11 cellular contexts compared by ENCODE assay signal in the genomic region with DNA sequence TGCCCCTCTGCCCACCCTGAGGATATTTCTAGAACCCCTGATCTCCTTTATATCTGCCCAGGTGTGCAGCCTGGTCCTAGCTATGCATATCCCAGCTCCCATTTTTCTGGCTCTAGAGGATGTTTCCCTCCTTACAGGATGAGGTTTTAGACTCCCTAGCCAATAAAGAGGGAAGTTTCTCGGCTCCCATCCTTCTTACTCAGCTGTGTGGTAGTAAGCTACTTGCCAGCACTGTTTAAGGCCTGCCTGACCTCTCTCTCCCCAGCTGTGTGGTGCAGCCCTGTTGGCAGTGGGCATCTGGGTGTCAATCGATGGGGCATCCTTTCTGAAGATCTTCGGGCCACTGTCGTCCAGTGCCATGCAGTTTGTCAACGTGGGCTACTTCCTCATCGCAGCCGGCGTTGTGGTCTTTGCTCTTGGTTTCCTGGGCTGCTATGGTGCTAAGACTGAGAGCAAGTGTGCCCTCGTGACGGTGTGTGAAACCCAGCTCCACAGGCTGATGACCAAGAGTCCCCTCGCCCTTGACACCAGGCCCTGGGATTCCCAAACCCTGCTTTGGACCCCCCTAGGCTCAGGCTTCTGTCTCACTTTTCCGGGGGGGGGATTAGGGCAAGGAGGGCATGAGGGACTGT. TPM values are rescaled to one million over a fixed set of nuclear protein-coding genes. Genes with fewer than 3 reads are reported as not detected.
A peak's percentile ranks its signal among the peaks of the same experiment; 100 is the strongest.
DNase-seq lines count a peak whose midpoint lies in the region; ATAC-seq and TF ChIP-seq lines count a peak whose summit lies in the region.
"Had no signal": no experiment of that assay in that cellular context is flagged by ENCODE, and none has a peak within 500 bp of the region (broad histone marks: within the 10 kb centered on the region; RNA-seq: fewer than 3 reads in every experiment).

No MANE protein-coding gene starts in this region.

- H3K9me3 ChIP-seq in heart right ventricle (no peaks in the 10 kb centered on the region), mesodermal cell (ENCODE audit: control insufficient read depth, low read length) (no peaks in the 10 kb centered on the region), vagina (no peaks in the 10 kb centered on the region), testis (no peaks in the 10 kb centered on the region), ovary (no peaks in the 10 kb centered on the region)

- H3K4me3 ChIP-seq in heart right ventricle (no peak overlapping the region), mesodermal cell (ENCODE audit: extremely low read depth, insufficient read depth, low read length, poor library complexity, severe bottlenecking) (no peak overlapping the region), vagina (no peak overlapping the region), testis (no peak overlapping the region), ovary (no peak overlapping the region)

- H3K27me3 ChIP-seq in heart right ventricle: no peaks in the 10 kb centered on the region
- H3K27me3 ChIP-seq in vagina: no peaks in the 10 kb centered on the region
- H3K27me3 ChIP-seq in testis: no peaks in the 10 kb centered on the region
- H3K27me3 ChIP-seq in ovary: no peaks in the 10 kb centered on the region

- H3K27ac ChIP-seq in heart right ventricle (peak overlapping the region in 9 of 10 donors; percentile 17 to 90 (median 80)), mesodermal cell (ENCODE audit: low read depth, low read length, severe bottlenecking) (peak overlapping the region; percentile 89), vagina (peak overlapping the region; percentile 78), testis (no peak overlapping the region), ovary (peak overlapping the region in 1 of 2 donors; percentile 48)

- intact Hi-C loops in heart right ventricle (cut with DNase I) (loop anchor here in 5 of 10 donors (2.0 to 10.0 kb wide), 3 partner anchors 38 to 299 kb away; no protein-coding TSS in a partner anchor), Right ventricle myocardium superior (cut with DNase I) (no loop called here), vagina (cut with DNase I) (no loop called here), testis (cut with DNase I; ENCODE audit: low total_unique reads) (no loop called here), ovary (cut with DNase I) (loop anchor here in 2 of 4 donors (5.0 to 10.0 kb wide), 2 partner anchors 147 to 299 kb away; no protein-coding TSS in a partner anchor)

- 86 to 91% methylated on average over 12 of the region's 12 CpGs for WGBS in heart right ventricle, 2 donors
- 94 to 98% methylated on average over 9 to 10 of the region's 12 CpGs for WGBS in mesodermal cell (ENCODE audit: insufficient coverage in 2 of 2), 2 experiments
- 88 to 91% methylated on average over 5 to 12 of the region's 12 CpGs for WGBS in testis, 2 donors
- WGBS in ovary, 3 donors: 77 to 87% (median 80%) methylated on average over 12 of the region's 12 CpGs

- ATAC-seq in heart right ventricle (no peak), Right ventricle myocardium superior (ENCODE audit: poor library complexity) (no peak)
- no peak for ATAC-seq in activated T-helper 17 cell treated with anti-CD3 and anti-CD28 coated beads, Interleukin-2, amount 50 U/mL, for 72 hours (replicated peaks)

- TF ChIP-seq POLR2A in vagina (IDR thresholded peaks at IDR 0.05) (no peak), testis (IDR thresholded peaks at IDR 0.05) (no peak), ovary (IDR thresholded peaks at IDR 0.05) (no peak)

- H3K27ac Mint-ChIP-seq in activated T-helper 17 cell treated with anti-CD3 and anti-CD28 coated beads, Interleukin-2, amount 50 U/mL, for 72 hours: peak overlapping the region; percentile 97
- H3K27ac Mint-ChIP-seq: dendritic cell treated with granulocyte-macrophage colony-stimulating factor and Interleukin-4, amounts not matched to agents 40 ng/mL and 50 ng/mL, for 4 days had no signal

- no peak overlapping the region for H3K4me3 Mint-ChIP-seq in activated T-helper 17 cell treated with anti-CD3 and anti-CD28 coated beads, Interleukin-2, amount 50 U/mL, for 72 hours
- H3K4me3 Mint-ChIP-seq: dendritic cell treated with granulocyte-macrophage colony-stimulating factor and Interleukin-4, amounts not matched to agents 40 ng/mL and 50 ng/mL, for 4 days had no signal

- no peak for TF ChIP-seq EP300 in ovary (IDR thresholded peaks at IDR 0.05)

- peaks cover 17% of the 10 kb centered on the region for H3K36me3 Mint-ChIP-seq in activated T-helper 17 cell treated with anti-CD3 and anti-CD28 coated beads, Interleukin-2, amount 50 U/mL, for 72 hours (ENCODE audit: low read depth)

- no peaks in the 10 kb centered on the region for H3K9me3 Mint-ChIP-seq in activated T-helper 17 cell treated with anti-CD3 and anti-CD28 coated beads, Interleukin-2, amount 50 U/mL, for 72 hours
- H3K9me3 Mint-ChIP-seq: CD8-positive, alpha-beta memory T cell; dendritic cell treated with granulocyte-macrophage colony-stimulating factor and Interleukin-4, amounts not matched to agents 40 ng/mL and 50 ng/mL, for 4 days had no signal

- peaks cover 11% of the 10 kb centered on the region for H3K4me1 Mint-ChIP-seq in activated T-helper 17 cell treated with anti-CD3 and anti-CD28 coated beads, Interleukin-2, amount 50 U/mL, for 72 hours

- no peaks in the 10 kb centered on the region for H3K27me3 Mint-ChIP-seq in activated T-helper 17 cell treated with anti-CD3 and anti-CD28 coated beads, Interleukin-2, amount 50 U/mL, for 72 hours
- H3K27me3 Mint-ChIP-seq: CD8-positive, alpha-beta memory T cell had no signal

- H3K4me1 ChIP-seq in heart right ventricle (peaks cover 5 to 62% (median 30%) of the 10 kb centered on the region in 9 donors), mesodermal cell (ENCODE audit: control insufficient read depth, insufficient read depth, low read length, poor library complexity, severe bottlenecking) (peaks cover 22% of the 10 kb centered on the region), vagina (peaks cover 69% of the 10 kb centered on the region), testis (peaks cover 15% of the 10 kb centered on the region), ovary (ENCODE audit: insufficient read depth) (peaks cover 3% of the 10 kb centered on the region)

- DNase-seq in heart right ventricle (no peak), Right ventricle myocardium superior (no peak), vagina (ENCODE audit: extremely low spot score in 2 of 2) (no peak), NCI-H524 (lab: John Stamatoyannopoulos, UW) (no peak), testis (no peak), ovary (no peak)
- DNase-seq: CD8-positive, alpha-beta memory T cell had no signal

- H3K36me3 ChIP-seq in heart right ventricle (peaks cover 0 to 19% (median 1%) of the 10 kb centered on the region in 9 donors), mesodermal cell (ENCODE audit: control insufficient read depth, insufficient read depth, low read length) (peaks cover 17% of the 10 kb centered on the region), vagina (no peaks in the 10 kb centered on the region), testis (ENCODE audit: low read depth, missing control alignments) (no peaks in the 10 kb centered on the region), ovary (no peaks in the 10 kb centered on the region)

- no peak for TF ChIP-seq CTCF in heart right ventricle (IDR thresholded peaks at IDR 0.05)
- no peak for TF ChIP-seq CTCF in vagina (IDR thresholded peaks at IDR 0.05)
- TF ChIP-seq CTCF in testis (IDR thresholded peaks at IDR 0.05): no peak
- TF ChIP-seq CTCF in ovary (IDR thresholded peaks at IDR 0.05): no peak

RNA-seq across cellular contexts. Expression of gene P3R3URF, which starts 7.8 kb away (rescaled TPM):
- total RNA-seq in heart right ventricle (not detected), Right ventricle myocardium superior (not detected), vagina (not detected), testis (10 to 100 TPM; 35.0 to 69.1 TPM), ovary (not detected)
- polyA plus RNA-seq in heart right ventricle (not detected), testis (ENCODE audit: insufficient read depth, low read depth, low replicate concordance) (123 TPM), ovary (not detected)
- total RNA-seq in activated T-helper 17 cell treated with anti-CD3 and anti-CD28 coated beads, Interleukin-2, amount 50 U/mL, for 72 hours: not detected
- polyA plus RNA-seq in mesodermal cell (2013, experiment 1 of 2): not detected
- not detected for polyA plus RNA-seq in mesodermal cell (2013, experiment 2 of 2)
- total RNA-seq: CD8-positive, alpha-beta memory T cell; mononuclear cell had no signal
- polyA plus RNA-seq: CD8-positive, alpha-beta memory T cell had no signal

RNA-seq across cellular contexts. Expression of gene TSPAN1, which starts 9.2 kb away (rescaled TPM):
- total RNA-seq in heart right ventricle: 1 to 10 TPM in 9 of 10 donors, under 1 TPM in 1; 0.80 to 2.3 (median 1.7) TPM
- 1 to 10 TPM; 1.3 to 5.3 TPM for polyA plus RNA-seq in heart right ventricle
- 0.75 TPM for total RNA-seq in Right ventricle myocardium superior
- not detected for total RNA-seq in activated T-helper 17 cell treated with anti-CD3 and anti-CD28 coated beads, Interleukin-2, amount 50 U/mL, for 72 hours
- polyA plus RNA-seq in mesodermal cell (2013, experiment 1 of 2): 0.52 TPM
- 0.51 TPM for polyA plus RNA-seq in mesodermal cell (2013, experiment 2 of 2)
- total RNA-seq in vagina: 3.9 TPM
- total RNA-seq in testis: 10 to 100 TPM; 14.6 to 34.7 TPM
- polyA plus RNA-seq in testis (ENCODE audit: insufficient read depth, low read depth, low replicate concordance): 55.0 TPM
- total RNA-seq in ovary: 10 to 100 TPM in 1 of 7 donors, 1 to 10 TPM in 4, under 1 TPM in 2; 0.18 to 26.9 (median 3.1) TPM
- 1 to 10 TPM in 1 of 2 donors, under 1 TPM in 1; 0.65 to 2.8 TPM for polyA plus RNA-seq in ovary
- total RNA-seq: CD8-positive, alpha-beta memory T cell; mononuclear cell had no signal
- polyA plus RNA-seq: CD8-positive, alpha-beta memory T cell had no signal

RNA-seq across cellular contexts. Expression of gene POMGNT1, which starts 14.2 kb away (rescaled TPM):
- 100 to 1,000 TPM; 125 to 164 (median 147) TPM for total RNA-seq in heart right ventricle
- polyA plus RNA-seq in heart right ventricle: 100 to 1,000 TPM in 1 of 2 donors, 10 to 100 TPM in 1; 74.3 to 132 TPM
- total RNA-seq in Right ventricle myocardium superior: 110 TPM
- 10 to 100 TPM; 36.0 to 40.6 TPM for total RNA-seq in activated T-helper 17 cell treated with anti-CD3 and anti-CD28 coated beads, Interleukin-2, amount 50 U/mL, for 72 hours
- polyA plus RNA-seq in mesodermal cell (2013, experiment 1 of 2): 83.2 TPM
- polyA plus RNA-seq in mesodermal cell (2013, experiment 2 of 2): 65.8 TPM
- 28.5 TPM for total RNA-seq in vagina
- total RNA-seq in testis: 100 to 1,000 TPM; 112 to 133 TPM
- polyA plus RNA-seq in testis (ENCODE audit: insufficient read depth, low read depth, low replicate concordance): 84.9 TPM
- total RNA-seq in ovary: 10 to 100 TPM; 19.1 to 49.2 (median 40.2) TPM
- 10 to 100 TPM; 27.6 to 42.1 TPM for polyA plus RNA-seq in ovary

RNA-seq across cellular contexts. Expression of gene LURAP1, which starts 19.1 kb away (rescaled TPM):
- total RNA-seq in heart right ventricle: 10 to 100 TPM in 3 of 10 donors, 1 to 10 TPM in 7; 5.5 to 13.5 (median 8.0) TPM
- 1 to 10 TPM; 6.4 to 7.3 TPM for polyA plus RNA-seq in heart right ventricle
- total RNA-seq in Right ventricle myocardium superior: 4.8 TPM
- under 1 TPM in 1 of 2 donors, not detected in 1; 0.24 TPM for total RNA-seq in activated T-helper 17 cell treated with anti-CD3 and anti-CD28 coated beads, Interleukin-2, amount 50 U/mL, for 72 hours
- 1.8 TPM for polyA plus RNA-seq in mesodermal cell (2013, experiment 1 of 2)
- polyA plus RNA-seq in mesodermal cell (2013, experiment 2 of 2): 1.5 TPM
- total RNA-seq in vagina: 14.0 TPM
- total RNA-seq in testis: 10 to 100 TPM in 1 of 2 donors, 1 to 10 TPM in 1; 7.1 to 15.6 TPM
- polyA plus RNA-seq in testis (ENCODE audit: insufficient read depth, low read depth, low replicate concordance): 22.3 TPM
- total RNA-seq in ovary: 10 to 100 TPM in 3 of 7 donors, 1 to 10 TPM in 4; 4.5 to 15.4 (median 9.9) TPM
- 1 to 10 TPM; 3.7 to 6.1 TPM for polyA plus RNA-seq in ovary
- total RNA-seq: CD8-positive, alpha-beta memory T cell had no signal

RNA-seq across cellular contexts. Expression of gene PIK3R3, which starts 51.6 kb away (rescaled TPM):
- total RNA-seq in heart right ventricle: 10 to 100 TPM; 22.9 to 54.5 (median 40.1) TPM
- 10 to 100 TPM; 15.4 to 31.6 TPM for polyA plus RNA-seq in heart right ventricle
- 26.9 TPM for total RNA-seq in Right ventricle myocardium superior
- total RNA-seq in activated T-helper 17 cell treated with anti-CD3 and anti-CD28 coated beads, Interleukin-2, amount 50 U/mL, for 72 hours: 1 to 10 TPM in 1 of 2 donors, under 1 TPM in 1; 0.56 to 2.2 TPM
- 9.8 TPM for polyA plus RNA-seq in mesodermal cell (2013, experiment 1 of 2)
- polyA plus RNA-seq in mesodermal cell (2013, experiment 2 of 2): 9.8 TPM
- total RNA-seq in vagina: 27.0 TPM
- 10 to 100 TPM; 40.8 to 46.1 TPM for total RNA-seq in testis
- 56.8 TPM for polyA plus RNA-seq in testis (ENCODE audit: insufficient read depth, low read depth, low replicate concordance)
- 10 to 100 TPM in 4 of 7 donors, 1 to 10 TPM in 3; 3.6 to 20.3 (median 10.7) TPM for total RNA-seq in ovary
- 10 to 100 TPM in 1 of 2 donors, 1 to 10 TPM in 1; 6.5 to 20.0 TPM for polyA plus RNA-seq in ovary

Comparison
In these comparisons a context has a peak if more than half of its experiments do, and no peak if none do; other contexts are left out.
1. H3K27ac ChIP-seq: peak in heart right ventricle (9 of 10), mesodermal cell (single experiment) and vagina (single experiment); none in testis (0 of 2).
2. RNA of gene P3R3URF, which starts 7.8 kb away (total RNA-seq): 35.0 to 69.1 TPM in testis; not detected in heart right ventricle, not detected in Right ventricle myocardium superior (single experiment), not detected in activated T-helper 17 cell treated with anti-CD3 and anti-CD28 coated beads, Interleukin-2, amount 50 U/mL, for 72 hours, not detected in vagina (single experiment) and not detected in ovary; every median in the first group is over 10 times any median in the second.